ENCODE assay signal across 18 cellular contexts in the genomic region with DNA sequence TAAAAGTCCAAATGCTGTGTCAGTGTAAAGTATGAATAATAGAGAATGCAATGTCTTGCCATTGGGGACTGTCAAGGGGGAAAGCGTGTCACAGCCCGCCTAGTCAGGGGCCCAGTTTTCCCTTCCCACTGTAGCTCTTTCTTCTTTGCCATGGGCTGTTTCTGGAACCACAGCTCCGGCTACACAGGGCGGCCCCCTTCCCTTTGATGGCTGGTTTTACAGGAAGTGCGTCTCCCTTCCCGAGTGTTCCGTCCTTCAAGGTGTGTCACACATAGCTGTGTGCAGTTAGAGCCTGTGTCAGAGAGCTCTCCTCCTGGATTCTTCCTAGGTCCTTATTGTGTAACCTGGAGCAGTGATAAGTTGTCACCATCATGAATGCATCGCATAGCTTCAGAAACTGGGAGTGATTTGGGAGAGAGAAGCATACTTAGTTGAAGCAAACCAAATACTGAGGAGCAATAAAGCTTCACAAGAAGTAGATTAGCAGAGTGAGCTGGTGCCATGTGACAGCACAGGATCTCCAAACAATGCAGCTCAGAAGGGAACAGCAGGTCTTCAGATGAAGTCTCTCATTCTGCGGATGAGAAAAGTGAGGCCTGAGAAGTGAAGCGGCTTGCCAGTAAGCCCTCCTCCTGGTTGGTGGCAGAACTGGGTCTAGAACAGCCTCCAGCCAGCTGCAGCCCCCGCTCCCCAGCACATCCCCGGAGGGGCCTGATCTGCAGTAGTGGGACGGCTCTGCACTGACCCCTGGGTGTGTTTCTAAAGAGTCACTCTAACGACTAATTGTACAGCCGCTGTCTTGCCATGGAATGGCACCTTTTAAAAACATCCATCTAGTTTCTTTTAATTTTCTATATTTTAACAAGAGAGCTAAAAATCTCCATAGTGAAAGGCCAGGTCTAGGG.
DNase-seq lines count a peak whose midpoint lies in the region; FAIRE-seq and TF ChIP-seq lines count a peak whose summit lies in the region.
"Had no signal": no experiment of that assay in that cellular context is flagged by ENCODE, and none has a peak within 500 bp of the region (broad histone marks: within the 10 kb centered on the region; RNA-seq: fewer than 3 reads in every experiment).

No MANE protein-coding gene starts in this region.

- H3K27ac ChIP-seq in thymus (ENCODE audit: low read depth) (peak overlapping the region; percentile 25), tibial artery (no peak overlapping the region)
- H3K27ac ChIP-seq: C4-2B, ovary, SJSA1 had no signal

- H3K27ac Mint-ChIP-seq in chondrocyte (ENCODE audit: unreplicated experiment) = peak overlapping the region; percentile 50
- H3K27ac Mint-ChIP-seq: activated CD4-positive, alpha-beta T cell treated with anti-CD3 and anti-CD28 coated beads, Interleukin-2, amount 10 ng/mL, durations not matched to agents 24 days and 14 days had no signal

- intact Hi-C loops in tibial artery (cut with DNase I; ENCODE audit: low total_unique reads) = no loop called here

- H3K27me3 ChIP-seq in thymus (ENCODE audit: control insufficient read depth, insufficient read depth) = no peaks in the 10 kb centered on the region
- H3K27me3 ChIP-seq in tibial artery = no peaks in the 10 kb centered on the region
- H3K27me3 ChIP-seq: ovary, SJSA1 had no signal

- no peaks in the 10 kb centered on the region for H3K9me3 Mint-ChIP-seq in chondrocyte (ENCODE audit: low read depth)
- H3K9me3 Mint-ChIP-seq: activated CD4-positive, alpha-beta T cell treated with anti-CD3 and anti-CD28 coated beads, Interleukin-2, amount 10 ng/mL, durations not matched to agents 24 days and 14 days; activated T-cell treated with anti-CD3 and anti-CD28 coated beads, Interleukin-2, amount 50 U/mL, for 4 hours had no signal

- H3K4me1 Mint-ChIP-seq in chondrocyte (ENCODE audit: low read depth) = peaks cover 15% of the 10 kb centered on the region

- H3K36me3 Mint-ChIP-seq in chondrocyte (ENCODE audit: low read depth) = peaks cover 43% of the 10 kb centered on the region

- H3K27me3 Mint-ChIP-seq in chondrocyte (ENCODE audit: low read depth) = no peaks in the 10 kb centered on the region

- peak; percentile 76 for DNase-seq in HPDE6-E6E7 (ENCODE audit: extremely low spot score)
- DNase-seq in chondrocyte (ENCODE audit: low spot score) = no peak
- peak; percentile 60 for DNase-seq in medulla oblongata (ENCODE audit: extremely low spot score)
- DNase-seq in tibial artery = no peak
- DNase-seq in RCC 7860 (ENCODE audit: low spot score) = no peak
- DNase-seq in NCI-H2081 (lab: John Stamatoyannopoulos, UW) = no peak
- DNase-seq: activated CD4-positive, alpha-beta T cell treated with anti-CD3 and anti-CD28 coated beads, Interleukin-2, amount 10 ng/mL, durations not matched to agents 24 days and 14 days; activated T-cell treated with anti-CD3 and anti-CD28 coated beads, Interleukin-2, amount 50 U/mL, for 4 hours; DND-41; NCI-H1436 treated with DMSO at 0.1 percent for 48 hours; NCI-H446; ovary; small intestine had no signal

- H3K36me3 ChIP-seq in thymus (ENCODE audit: control insufficient read depth, insufficient read depth) (no peaks in the 10 kb centered on the region), tibial artery (peaks cover 0 to 13% (median 10%) of the 10 kb centered on the region in 3 donors)
- H3K36me3 ChIP-seq: ovary had no signal

- no peak for FAIRE-seq in RCC 7860 (lab: Jason Lieb, UNC)
- FAIRE-seq: endometrium, islet of Langerhans, small intestine had no signal

- TF ChIP-seq CTCF in chondrocyte (IDR thresholded peaks at IDR 0.05) (no peak), tibial artery (IDR thresholded peaks at IDR 0.05) (no peak)

- no peak overlapping the region for H3K4me3 Mint-ChIP-seq in chondrocyte (ENCODE audit: unreplicated experiment)
- H3K4me3 Mint-ChIP-seq: activated CD4-positive, alpha-beta T cell treated with anti-CD3 and anti-CD28 coated beads, Interleukin-2, amount 10 ng/mL, durations not matched to agents 24 days and 14 days; activated T-cell treated with anti-CD3 and anti-CD28 coated beads, Interleukin-2, amount 50 U/mL, for 4 hours had no signal

- H3K4me1 ChIP-seq in thymus (ENCODE audit: control insufficient read depth, insufficient read depth, low read length) (no peaks in the 10 kb centered on the region), tibial artery (no peaks in the 10 kb centered on the region)

- H3K9me3 ChIP-seq in thymus (ENCODE audit: control insufficient read depth) = no peaks in the 10 kb centered on the region
- no peaks in the 10 kb centered on the region for H3K9me3 ChIP-seq in tibial artery
- H3K9me3 ChIP-seq: ovary, SJSA1 had no signal

- WGBS in thymus = 88% methylated on average over 15 of the region's 15 CpGs

- no peak overlapping the region for H3K4me3 ChIP-seq in thymus (ENCODE audit: low read length)
- no peak overlapping the region for H3K4me3 ChIP-seq in tibial artery
- H3K4me3 ChIP-seq: ovary, SJSA1 had no signal

Comparison
In these comparisons a context has a peak if more than half of its experiments do, and no peak if none do; other contexts are left out.
1. DNase-seq: peak in HPDE6-E6E7 (single experiment) and medulla oblongata (single experiment); none in chondrocyte (single experiment), tibial artery (0 of 2), RCC 7860 (single experiment) and NCI-H2081 (0 of 2).